In genomic region chrX:104230060-104230459, GRCh38 we compare ENCODE assay signal across 3 cellular contexts. TPM values are rescaled to one million over a fixed set of nuclear protein-coding genes. Genes with fewer than 3 reads are reported as not detected.
"Had no signal": no experiment of that assay in that cellular context is flagged by ENCODE, and none has a peak within 500 bp of the region (broad histone marks: within the 10 kb centered on the region; RNA-seq: fewer than 3 reads in every experiment).

No MANE protein-coding gene starts in this region.

RNA-seq across cellular contexts. Expression of gene ESX1, which starts 24.7 kb away (rescaled TPM):
- polyA plus RNA-seq: GM23248, GM23338, H1 had no signal
